ENCODE assay signal across 1 cellular context in genomic region chr17:80986046-80986445, GRCh38.
TF ChIP-seq lines count a peak whose summit lies in the region.

No MANE protein-coding gene starts in this region.

TF ChIP-seq in WTC11, 78 proteins besides CTCF, POLR2A, EP300 and RAD21 (continued from another document):
- TF ChIP-seq ARID4B (CRISPR knock-in tag; IDR thresholded peaks at IDR 0.05; ENCODE audit: borderline replicate concordance) (no peak), IRF1 (CRISPR knock-in tag; IDR thresholded peaks at IDR 0.05) (no peak), ZNF532 (CRISPR knock-in tag; IDR thresholded peaks at IDR 0.05; ENCODE audit: borderline replicate concordance) (no peak)
